ENCODE assay signal across 1 cellular context in the genomic region with DNA sequence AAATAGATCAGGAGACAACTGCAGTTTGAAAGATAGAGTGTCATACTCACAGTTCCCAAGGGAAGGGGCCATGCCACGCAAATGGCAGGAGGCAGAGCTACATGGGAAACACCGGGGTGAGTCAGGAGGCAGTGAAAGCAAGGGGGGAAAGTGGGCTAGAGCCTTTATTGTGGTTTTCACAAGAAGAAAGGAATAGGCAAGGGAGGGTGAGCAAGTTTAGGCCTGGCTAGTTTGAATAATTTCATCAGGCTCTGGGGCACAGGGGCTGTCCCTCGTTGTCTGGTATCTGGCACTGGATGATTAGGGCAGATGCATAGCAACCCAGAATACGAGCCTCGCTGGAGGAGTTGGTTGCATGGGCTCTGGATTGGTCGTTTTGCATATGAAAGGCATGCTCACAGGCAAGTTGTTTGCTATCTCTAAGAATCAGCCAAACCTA.
A peak's percentile ranks its signal among the peaks of the same experiment; 100 is the strongest.
TF ChIP-seq lines count a peak whose summit lies in the region.

No MANE protein-coding gene starts in this region.

TF ChIP-seq in GM12878, 131 proteins besides CTCF, POLR2A, EP300 and RAD21 (continues in another document):
- no peak for TF ChIP-seq CHD4 (IDR thresholded peaks at IDR 0.05)
- TF ChIP-seq, protein P1, sequence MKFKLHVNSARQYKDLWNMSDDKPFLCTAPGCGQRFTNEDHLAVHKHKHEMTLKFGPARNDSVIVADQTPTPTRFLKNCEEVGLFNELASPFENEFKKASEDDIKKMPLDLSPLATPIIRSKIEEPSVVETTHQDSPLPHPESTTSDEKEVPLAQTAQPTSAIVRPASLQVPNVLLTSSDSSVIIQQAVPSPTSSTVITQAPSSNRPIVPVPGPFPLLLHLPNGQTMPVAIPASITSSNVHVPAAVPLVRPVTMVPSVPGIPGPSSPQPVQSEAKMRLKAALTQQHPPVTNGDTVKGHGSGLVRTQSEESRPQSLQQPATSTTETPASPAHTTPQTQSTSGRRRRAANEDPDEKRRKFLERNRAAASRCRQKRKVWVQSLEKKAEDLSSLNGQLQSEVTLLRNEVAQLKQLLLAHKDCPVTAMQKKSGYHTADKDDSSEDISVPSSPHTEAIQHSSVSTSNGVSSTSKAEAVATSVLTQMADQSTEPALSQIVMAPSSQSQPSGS (IDR thresholded peaks at IDR 0.05; ENCODE audit: low read length), result no peak
- no peak for TF ChIP-seq EZH2 (IDR thresholded peaks at IDR 0.05; ENCODE audit: borderline replicate concordance, control insufficient read depth, low read depth, low read length)
- TF ChIP-seq, protein P2, sequence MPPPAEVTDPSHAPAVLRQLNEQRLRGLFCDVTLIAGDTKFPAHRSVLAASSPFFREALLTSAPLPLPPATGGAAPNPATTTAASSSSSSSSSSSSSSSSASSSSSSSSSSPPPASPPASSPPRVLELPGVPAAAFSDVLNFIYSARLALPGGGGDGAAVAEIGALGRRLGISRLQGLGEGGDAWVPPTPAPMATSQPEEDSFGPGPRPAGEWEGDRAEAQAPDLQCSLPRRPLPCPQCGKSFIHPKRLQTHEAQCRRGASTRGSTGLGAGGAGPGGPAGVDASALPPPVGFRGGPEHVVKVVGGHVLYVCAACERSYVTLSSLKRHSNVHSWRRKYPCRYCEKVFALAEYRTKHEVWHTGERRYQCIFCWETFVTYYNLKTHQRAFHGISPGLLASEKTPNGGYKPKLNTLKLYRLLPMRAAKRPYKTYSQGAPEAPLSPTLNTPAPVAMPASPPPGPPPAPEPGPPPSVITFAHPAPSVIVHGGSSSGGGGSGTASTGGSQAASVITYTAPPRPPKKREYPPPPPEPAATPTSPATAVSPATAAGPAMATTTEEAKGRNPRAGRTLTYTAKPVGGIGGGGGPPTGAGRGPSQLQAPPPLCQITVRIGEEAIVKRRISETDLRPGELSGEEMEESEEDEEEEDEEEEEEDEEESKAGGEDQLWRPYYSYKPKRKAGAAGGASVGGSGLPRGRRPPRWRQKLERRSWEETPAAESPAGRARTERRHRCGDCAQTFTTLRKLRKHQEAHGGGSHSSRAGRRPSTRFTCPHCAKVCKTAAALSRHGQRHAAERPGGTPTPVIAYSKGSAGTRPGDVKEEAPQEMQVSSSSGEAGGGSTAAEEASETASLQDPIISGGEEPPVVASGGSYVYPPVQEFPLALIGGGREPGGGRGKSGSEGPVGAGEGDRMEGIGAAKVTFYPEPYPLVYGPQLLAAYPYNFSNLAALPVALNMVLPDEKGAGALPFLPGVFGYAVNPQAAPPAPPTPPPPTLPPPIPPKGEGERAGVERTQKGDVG (CRISPR knock-in tag; IDR thresholded peaks at IDR 0.05), result no peak
- TF ChIP-seq BMI1 (IDR thresholded peaks at IDR 0.05; ENCODE audit: borderline replicate concordance), result no peak
- TF ChIP-seq NR2F1 (conservative IDR thresholded peaks at IDR 0.05), result no peak
- TF ChIP-seq CREB1 (IDR thresholded peaks at IDR 0.05; ENCODE audit: low read depth), result 0 out of 2 replicates have a peak, but pooled peaks have one; percentile 8
- no peak for TF ChIP-seq NFXL1 (IDR thresholded peaks at IDR 0.05; ENCODE audit: borderline replicate concordance)
- 0 out of 2 replicates have a peak, but pooled peaks have one; percentile 26 for TF ChIP-seq YY1 (IDR thresholded peaks at IDR 0.05; ENCODE audit: low read depth, low read length)
- TF ChIP-seq MEF2A (IDR thresholded peaks at IDR 0.05; ENCODE audit: insufficient read depth, low read depth, low read length), result no peak
- TF ChIP-seq RELA (IDR thresholded peaks at IDR 0.05; ENCODE audit: borderline replicate concordance, partially characterized antibody), result no peak
- no peak for TF ChIP-seq CBFB (IDR thresholded peaks at IDR 0.05; ENCODE audit: low read depth)
- TF ChIP-seq SMAD5 (IDR thresholded peaks at IDR 0.05; ENCODE audit: low read depth), result no peak
- no peak for TF ChIP-seq BCL11A (IDR thresholded peaks at IDR 0.05; ENCODE audit: low read depth, low read length)
- TF ChIP-seq, protein P3, sequence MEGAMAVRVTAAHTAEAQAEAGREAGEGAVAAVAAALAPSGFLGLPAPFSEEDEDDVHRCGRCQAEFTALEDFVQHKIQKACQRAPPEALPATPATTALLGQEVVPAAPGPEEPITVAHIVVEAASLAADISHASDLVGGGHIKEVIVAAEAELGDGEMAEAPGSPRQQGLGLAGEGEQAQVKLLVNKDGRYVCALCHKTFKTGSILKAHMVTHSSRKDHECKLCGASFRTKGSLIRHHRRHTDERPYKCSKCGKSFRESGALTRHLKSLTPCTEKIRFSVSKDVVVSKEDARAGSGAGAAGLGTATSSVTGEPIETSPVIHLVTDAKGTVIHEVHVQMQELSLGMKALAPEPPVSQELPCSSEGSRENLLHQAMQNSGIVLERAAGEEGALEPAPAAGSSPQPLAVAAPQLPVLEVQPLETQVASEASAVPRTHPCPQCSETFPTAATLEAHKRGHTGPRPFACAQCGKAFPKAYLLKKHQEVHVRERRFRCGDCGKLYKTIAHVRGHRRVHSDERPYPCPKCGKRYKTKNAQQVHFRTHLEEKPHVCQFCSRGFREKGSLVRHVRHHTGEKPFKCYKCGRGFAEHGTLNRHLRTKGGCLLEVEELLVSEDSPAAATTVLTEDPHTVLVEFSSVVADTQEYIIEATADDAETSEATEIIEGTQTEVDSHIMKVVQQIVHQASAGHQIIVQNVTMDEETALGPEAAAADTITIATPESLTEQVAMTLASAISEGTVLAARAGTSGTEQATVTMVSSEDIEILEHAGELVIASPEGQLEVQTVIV (IDR thresholded peaks at IDR 0.05; ENCODE audit: borderline replicate concordance, partially characterized antibody), result no peak
- TF ChIP-seq TARDBP (IDR thresholded peaks at IDR 0.05; ENCODE audit: borderline replicate concordance), result no peak
- TF ChIP-seq, protein P4, sequence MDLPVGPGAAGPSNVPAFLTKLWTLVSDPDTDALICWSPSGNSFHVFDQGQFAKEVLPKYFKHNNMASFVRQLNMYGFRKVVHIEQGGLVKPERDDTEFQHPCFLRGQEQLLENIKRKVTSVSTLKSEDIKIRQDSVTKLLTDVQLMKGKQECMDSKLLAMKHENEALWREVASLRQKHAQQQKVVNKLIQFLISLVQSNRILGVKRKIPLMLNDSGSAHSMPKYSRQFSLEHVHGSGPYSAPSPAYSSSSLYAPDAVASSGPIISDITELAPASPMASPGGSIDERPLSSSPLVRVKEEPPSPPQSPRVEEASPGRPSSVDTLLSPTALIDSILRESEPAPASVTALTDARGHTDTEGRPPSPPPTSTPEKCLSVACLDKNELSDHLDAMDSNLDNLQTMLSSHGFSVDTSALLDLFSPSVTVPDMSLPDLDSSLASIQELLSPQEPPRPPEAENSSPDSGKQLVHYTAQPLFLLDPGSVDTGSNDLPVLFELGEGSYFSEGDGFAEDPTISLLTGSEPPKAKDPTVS (IDR thresholded peaks at IDR 0.05; ENCODE audit: low read depth, low read length), result no peak
- TF ChIP-seq TCF12 (IDR thresholded peaks at IDR 0.05; ENCODE audit: low read depth, low read length), result no peak
- TF ChIP-seq, protein P5, sequence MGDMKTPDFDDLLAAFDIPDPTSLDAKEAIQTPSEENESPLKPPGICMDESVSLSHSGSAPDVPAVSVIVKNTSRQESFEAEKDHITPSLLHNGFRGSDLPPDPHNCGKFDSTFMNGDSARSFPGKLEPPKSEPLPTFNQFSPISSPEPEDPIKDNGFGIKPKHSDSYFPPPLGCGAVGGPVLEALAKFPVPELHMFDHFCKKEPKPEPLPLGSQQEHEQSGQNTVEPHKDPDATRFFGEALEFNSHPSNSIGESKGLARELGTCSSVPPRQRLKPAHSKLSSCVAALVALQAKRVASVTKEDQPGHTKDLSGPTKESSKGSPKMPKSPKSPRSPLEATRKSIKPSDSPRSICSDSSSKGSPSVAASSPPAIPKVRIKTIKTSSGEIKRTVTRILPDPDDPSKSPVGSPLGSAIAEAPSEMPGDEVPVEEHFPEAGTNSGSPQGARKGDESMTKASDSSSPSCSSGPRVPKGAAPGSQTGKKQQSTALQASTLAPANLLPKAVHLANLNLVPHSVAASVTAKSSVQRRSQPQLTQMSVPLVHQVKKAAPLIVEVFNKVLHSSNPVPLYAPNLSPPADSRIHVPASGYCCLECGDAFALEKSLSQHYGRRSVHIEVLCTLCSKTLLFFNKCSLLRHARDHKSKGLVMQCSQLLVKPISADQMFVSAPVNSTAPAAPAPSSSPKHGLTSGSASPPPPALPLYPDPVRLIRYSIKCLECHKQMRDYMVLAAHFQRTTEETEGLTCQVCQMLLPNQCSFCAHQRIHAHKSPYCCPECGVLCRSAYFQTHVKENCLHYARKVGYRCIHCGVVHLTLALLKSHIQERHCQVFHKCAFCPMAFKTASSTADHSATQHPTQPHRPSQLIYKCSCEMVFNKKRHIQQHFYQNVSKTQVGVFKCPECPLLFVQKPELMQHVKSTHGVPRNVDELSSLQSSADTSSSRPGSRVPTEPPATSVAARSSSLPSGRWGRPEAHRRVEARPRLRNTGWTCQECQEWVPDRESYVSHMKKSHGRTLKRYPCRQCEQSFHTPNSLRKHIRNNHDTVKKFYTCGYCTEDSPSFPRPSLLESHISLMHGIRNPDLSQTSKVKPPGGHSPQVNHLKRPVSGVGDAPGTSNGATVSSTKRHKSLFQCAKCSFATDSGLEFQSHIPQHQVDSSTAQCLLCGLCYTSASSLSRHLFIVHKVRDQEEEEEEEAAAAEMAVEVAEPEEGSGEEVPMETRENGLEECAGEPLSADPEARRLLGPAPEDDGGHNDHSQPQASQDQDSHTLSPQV (IDR thresholded peaks at IDR 0.05), result no peak
- TF ChIP-seq, protein P6, sequence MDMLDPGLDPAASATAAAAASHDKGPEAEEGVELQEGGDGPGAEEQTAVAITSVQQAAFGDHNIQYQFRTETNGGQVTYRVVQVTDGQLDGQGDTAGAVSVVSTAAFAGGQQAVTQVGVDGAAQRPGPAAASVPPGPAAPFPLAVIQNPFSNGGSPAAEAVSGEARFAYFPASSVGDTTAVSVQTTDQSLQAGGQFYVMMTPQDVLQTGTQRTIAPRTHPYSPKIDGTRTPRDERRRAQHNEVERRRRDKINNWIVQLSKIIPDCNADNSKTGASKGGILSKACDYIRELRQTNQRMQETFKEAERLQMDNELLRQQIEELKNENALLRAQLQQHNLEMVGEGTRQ (IDR thresholded peaks at IDR 0.05; ENCODE audit: borderline replicate concordance, low read depth, low read length), result no peak
- TF ChIP-seq RUNX3 (IDR thresholded peaks at IDR 0.05; ENCODE audit: low read length), result peak; percentile 89
- TF ChIP-seq, protein P7, sequence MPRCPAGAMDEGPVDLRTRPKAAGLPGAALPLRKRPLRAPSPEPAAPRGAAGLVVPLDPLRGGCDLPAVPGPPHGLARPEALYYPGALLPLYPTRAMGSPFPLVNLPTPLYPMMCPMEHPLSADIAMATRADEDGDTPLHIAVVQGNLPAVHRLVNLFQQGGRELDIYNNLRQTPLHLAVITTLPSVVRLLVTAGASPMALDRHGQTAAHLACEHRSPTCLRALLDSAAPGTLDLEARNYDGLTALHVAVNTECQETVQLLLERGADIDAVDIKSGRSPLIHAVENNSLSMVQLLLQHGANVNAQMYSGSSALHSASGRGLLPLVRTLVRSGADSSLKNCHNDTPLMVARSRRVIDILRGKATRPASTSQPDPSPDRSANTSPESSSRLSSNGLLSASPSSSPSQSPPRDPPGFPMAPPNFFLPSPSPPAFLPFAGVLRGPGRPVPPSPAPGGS (IDR thresholded peaks at IDR 0.05; ENCODE audit: borderline replicate concordance, insufficient read depth, low read depth, low read length, poor library complexity, severe bottlenecking), result peak; percentile 47
- no peak for TF ChIP-seq RB1 (IDR thresholded peaks at IDR 0.05; ENCODE audit: borderline replicate concordance)
- peak; percentile 90 for TF ChIP-seq MEF2B (IDR thresholded peaks at IDR 0.05; ENCODE audit: partially characterized antibody, poor library complexity, severe bottlenecking)
- no peak for TF ChIP-seq CEBPB (IDR thresholded peaks at IDR 0.05; ENCODE audit: borderline replicate concordance in 1 of 2, low read depth in 2 of 2, low read length in 2 of 2)
- peak; percentile 81 for TF ChIP-seq MTA2 (IDR thresholded peaks at IDR 0.05; ENCODE audit: low read depth)
- TF ChIP-seq CHD2 (IDR thresholded peaks at IDR 0.05; ENCODE audit: borderline replicate concordance, low read depth, low read length), result no peak
- no peak for TF ChIP-seq MYB (IDR thresholded peaks at IDR 0.05; ENCODE audit: borderline replicate concordance, low read depth, low read length)
- TF ChIP-seq LARP7 (IDR thresholded peaks at IDR 0.05), result no peak
- no peak for TF ChIP-seq ZNF217 (IDR thresholded peaks at IDR 0.05)
- TF ChIP-seq POU2F2 (IDR thresholded peaks at IDR 0.05; ENCODE audit: borderline replicate concordance, low read depth, low read length), result peak; percentile 60; the same call in 2 of the 3 replicates
- no peak for TF ChIP-seq TAF1 (IDR thresholded peaks at IDR 0.05; ENCODE audit: borderline replicate concordance, low read depth, low read length)
- TF ChIP-seq, protein P8, sequence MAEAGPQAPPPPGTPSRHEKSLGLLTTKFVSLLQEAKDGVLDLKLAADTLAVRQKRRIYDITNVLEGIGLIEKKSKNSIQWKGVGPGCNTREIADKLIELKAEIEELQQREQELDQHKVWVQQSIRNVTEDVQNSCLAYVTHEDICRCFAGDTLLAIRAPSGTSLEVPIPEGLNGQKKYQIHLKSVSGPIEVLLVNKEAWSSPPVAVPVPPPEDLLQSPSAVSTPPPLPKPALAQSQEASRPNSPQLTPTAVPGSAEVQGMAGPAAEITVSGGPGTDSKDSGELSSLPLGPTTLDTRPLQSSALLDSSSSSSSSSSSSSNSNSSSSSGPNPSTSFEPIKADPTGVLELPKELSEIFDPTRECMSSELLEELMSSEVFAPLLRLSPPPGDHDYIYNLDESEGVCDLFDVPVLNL (IDR thresholded peaks at IDR 0.05; ENCODE audit: low read depth, low read length), result no peak
- TF ChIP-seq, protein P9, sequence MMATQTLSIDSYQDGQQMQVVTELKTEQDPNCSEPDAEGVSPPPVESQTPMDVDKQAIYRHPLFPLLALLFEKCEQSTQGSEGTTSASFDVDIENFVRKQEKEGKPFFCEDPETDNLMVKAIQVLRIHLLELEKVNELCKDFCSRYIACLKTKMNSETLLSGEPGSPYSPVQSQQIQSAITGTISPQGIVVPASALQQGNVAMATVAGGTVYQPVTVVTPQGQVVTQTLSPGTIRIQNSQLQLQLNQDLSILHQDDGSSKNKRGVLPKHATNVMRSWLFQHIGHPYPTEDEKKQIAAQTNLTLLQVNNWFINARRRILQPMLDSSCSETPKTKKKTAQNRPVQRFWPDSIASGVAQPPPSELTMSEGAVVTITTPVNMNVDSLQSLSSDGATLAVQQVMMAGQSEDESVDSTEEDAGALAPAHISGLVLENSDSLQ (IDR thresholded peaks at IDR 0.05), result peak; percentile 94
- no peak for TF ChIP-seq SMC3 (IDR thresholded peaks at IDR 0.05; ENCODE audit: borderline replicate concordance, low read length)
- TF ChIP-seq, protein P10, sequence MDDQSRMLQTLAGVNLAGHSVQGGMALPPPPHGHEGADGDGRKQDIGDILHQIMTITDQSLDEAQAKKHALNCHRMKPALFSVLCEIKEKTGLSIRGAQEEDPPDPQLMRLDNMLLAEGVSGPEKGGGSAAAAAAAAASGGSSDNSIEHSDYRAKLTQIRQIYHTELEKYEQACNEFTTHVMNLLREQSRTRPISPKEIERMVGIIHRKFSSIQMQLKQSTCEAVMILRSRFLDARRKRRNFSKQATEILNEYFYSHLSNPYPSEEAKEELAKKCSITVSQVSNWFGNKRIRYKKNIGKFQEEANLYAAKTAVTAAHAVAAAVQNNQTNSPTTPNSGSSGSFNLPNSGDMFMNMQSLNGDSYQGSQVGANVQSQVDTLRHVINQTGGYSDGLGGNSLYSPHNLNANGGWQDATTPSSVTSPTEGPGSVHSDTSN (IDR thresholded peaks at IDR 0.05; ENCODE audit: insufficient replicate concordance, low read depth, low read length), result peak; percentile 71
- TF ChIP-seq, protein P11, sequence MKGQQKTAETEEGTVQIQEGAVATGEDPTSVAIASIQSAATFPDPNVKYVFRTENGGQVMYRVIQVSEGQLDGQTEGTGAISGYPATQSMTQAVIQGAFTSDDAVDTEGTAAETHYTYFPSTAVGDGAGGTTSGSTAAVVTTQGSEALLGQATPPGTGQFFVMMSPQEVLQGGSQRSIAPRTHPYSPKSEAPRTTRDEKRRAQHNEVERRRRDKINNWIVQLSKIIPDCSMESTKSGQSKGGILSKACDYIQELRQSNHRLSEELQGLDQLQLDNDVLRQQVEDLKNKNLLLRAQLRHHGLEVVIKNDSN (IDR thresholded peaks at IDR 0.05; ENCODE audit: borderline replicate concordance, extremely low read length, insufficient read depth, low read depth, low read length), result no peak
